ENCODE assay signal across 11 cellular contexts in the genomic region with DNA sequence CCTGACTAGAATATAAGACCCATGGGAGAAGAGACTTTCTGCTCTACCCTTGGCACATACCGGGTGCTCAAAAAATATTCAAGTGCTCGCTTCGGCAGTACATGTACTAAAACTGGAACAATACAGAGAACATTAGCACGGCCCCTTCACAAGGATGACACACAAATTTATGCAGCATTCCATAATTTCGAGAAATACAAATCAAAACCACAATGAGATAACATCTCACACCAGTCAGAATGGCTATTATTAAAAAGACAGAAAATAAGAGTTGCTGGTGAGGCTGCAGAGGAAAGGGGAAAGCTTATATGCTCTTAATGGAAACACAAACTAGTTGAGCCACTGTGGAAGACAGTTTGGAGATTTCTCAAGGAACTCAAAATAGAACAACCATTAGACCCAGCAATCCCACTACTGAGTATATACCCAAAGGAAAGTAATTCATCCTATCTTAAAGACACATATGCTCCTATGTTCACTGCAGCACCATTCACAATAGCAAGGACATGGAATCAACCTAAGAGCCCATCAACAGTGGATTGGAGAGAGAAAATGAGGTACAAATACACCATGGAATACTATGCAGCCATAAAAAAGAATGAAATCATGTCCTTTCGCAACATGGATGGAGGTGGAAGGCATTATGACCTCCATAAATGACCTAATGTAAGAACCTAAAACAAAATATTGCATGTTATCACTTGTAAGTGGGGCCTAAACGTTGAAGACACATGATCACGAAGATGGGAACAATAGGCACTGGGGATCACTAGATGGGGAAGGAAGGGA.
DNase-seq lines count a peak whose midpoint lies in the region; ATAC-seq and TF ChIP-seq lines count a peak whose summit lies in the region.
"Had no signal": no experiment of that assay in that cellular context is flagged by ENCODE, and none has a peak within 500 bp of the region (broad histone marks: within the 10 kb centered on the region; RNA-seq: fewer than 3 reads in every experiment).

No MANE protein-coding gene starts in this region.

- peaks cover 3 to 11% of the 10 kb centered on the region in 2 donors for H3K27me3 Mint-ChIP-seq in stimulated activated naive B cell treated with anti-CD40 and anti-IgM and Interleukin-4, amounts not matched to agents 10 μg/mL and 1 μg/mL and 100 μg/mL, for 72 hours

- no peak overlapping the region for H3K4me3 ChIP-seq in SJCRH30
- no peak overlapping the region for H3K4me3 ChIP-seq in fibroblast of the aortic adventitia (ENCODE audit: low read depth, low read length)

- ATAC-seq in stimulated activated naive B cell treated with anti-CD40 and anti-IgM and Interleukin-4, amounts not matched to agents 10 μg/mL and 1 μg/mL and 100 μg/mL, for 72 hours (replicated peaks): peak in 1 of 2 donors; percentile 6
- no peak for ATAC-seq in HG03342 (IDR thresholded peaks at IDR 0.05; ENCODE audit: unreplicated experiment)

- peaks cover 6 to 13% of the 10 kb centered on the region in 2 donors for H3K4me1 Mint-ChIP-seq in stimulated activated naive B cell treated with anti-CD40 and anti-IgM and Interleukin-4, amounts not matched to agents 10 μg/mL and 1 μg/mL and 100 μg/mL, for 72 hours

- DNase-seq in HCEC 1CT (peak; percentile 64), SJCRH30 (no peak), fibroblast of the aortic adventitia (ENCODE audit: low read depth) (peak; percentile 56), NCI-H1436 (lab: John Stamatoyannopoulos, UW) (no peak), D341Med (ENCODE audit: low spot score) (no peak), superior temporal gyrus (ENCODE audit: extremely low spot score) (no peak)
- DNase-seq in stimulated activated naive B cell treated with anti-CD40 and anti-IgM and Interleukin-4, amounts not matched to agents 10 μg/mL and 1 μg/mL and 100 μg/mL, for 72 hours: no peak
- DNase-seq: activated naive CD8-positive, alpha-beta T cell treated with anti-CD3 and anti-CD28 coated beads, Interleukin-2, amount 10 ng/mL, durations not matched to agents 7 days and 5 days; DMS 273 treated with DMSO at 0.1 percent for 48 hours; NCI-H2171 treated with DMSO at 0.1 percent for 48 hours had no signal

- peak overlapping the region; percentile 57 to 67 for H3K4me3 Mint-ChIP-seq in stimulated activated naive B cell treated with anti-CD40 and anti-IgM and Interleukin-4, amounts not matched to agents 10 μg/mL and 1 μg/mL and 100 μg/mL, for 72 hours

- peak overlapping the region; percentile 90 for H3K27ac Mint-ChIP-seq in stimulated activated naive B cell treated with anti-CD40 and anti-IgM and Interleukin-4, amounts not matched to agents 10 μg/mL and 1 μg/mL and 100 μg/mL, for 72 hours
- H3K27ac Mint-ChIP-seq: activated naive CD8-positive, alpha-beta T cell treated with anti-CD3 and anti-CD28 coated beads, Interleukin-2, amount 10 ng/mL, durations not matched to agents 7 days and 5 days had no signal

- TF ChIP-seq CTCF in fibroblast of the aortic adventitia (IDR thresholded peaks at IDR 0.05; ENCODE audit: insufficient read depth, low read length): no peak

- no peaks in the 10 kb centered on the region; the same call in 1 of the 2 replicates for H3K9me3 ChIP-seq in SJCRH30 (replicated peaks)

- no peaks in the 10 kb centered on the region for H3K36me3 ChIP-seq in SJCRH30

- H3K4me1 ChIP-seq in SJCRH30: peaks cover 9% of the 10 kb centered on the region

- peaks cover 0 to 5% of the 10 kb centered on the region in 2 donors for H3K9me3 Mint-ChIP-seq in stimulated activated naive B cell treated with anti-CD40 and anti-IgM and Interleukin-4, amounts not matched to agents 10 μg/mL and 1 μg/mL and 100 μg/mL, for 72 hours
- H3K9me3 Mint-ChIP-seq: activated naive CD8-positive, alpha-beta T cell treated with anti-CD3 and anti-CD28 coated beads, Interleukin-2, amount 10 ng/mL, durations not matched to agents 7 days and 5 days had no signal

- peaks cover 0 to 5% of the 10 kb centered on the region in 2 donors for H3K36me3 Mint-ChIP-seq in stimulated activated naive B cell treated with anti-CD40 and anti-IgM and Interleukin-4, amounts not matched to agents 10 μg/mL and 1 μg/mL and 100 μg/mL, for 72 hours
- H3K36me3 Mint-ChIP-seq: activated naive CD8-positive, alpha-beta T cell treated with anti-CD3 and anti-CD28 coated beads, Interleukin-2, amount 10 ng/mL, durations not matched to agents 7 days and 5 days had no signal

- peak overlapping the region; percentile 61 for H3K27ac ChIP-seq in SJCRH30

- no peaks in the 10 kb centered on the region for H3K27me3 ChIP-seq in SJCRH30

Comparison
In these comparisons a context has a peak if more than half of its experiments do, and no peak if none do; other contexts are left out.
1. DNase-seq: peak in HCEC 1CT (single experiment) and fibroblast of the aortic adventitia (single experiment); none in SJCRH30 (0 of 2), stimulated activated naive B cell treated with anti-CD40 and anti-IgM and Interleukin-4, amounts not matched to agents 10 μg/mL and 1 μg/mL and 100 μg/mL, for 72 hours (single experiment), NCI-H1436 (single experiment), D341Med (single experiment) and superior temporal gyrus (single experiment).